ENCODE assay signal across 1 cellular context in genomic region chr1:109630081-109630880, GRCh38.
A peak's percentile ranks its signal among the peaks of the same experiment; 100 is the strongest.
TF ChIP-seq lines count a peak whose summit lies in the region.

No MANE protein-coding gene starts in this region.

TF ChIP-seq in HepG2, 621 proteins besides CTCF, POLR2A, EP300 and RAD21:
- TF ChIP-seq PATZ1 (CRISPR knock-in tag; IDR thresholded peaks at IDR 0.05) (0 out of 2 replicates have a peak, but pooled peaks have one; percentile 22), MYC (CRISPR knock-in tag; IDR thresholded peaks at IDR 0.05; ENCODE audit: borderline replicate concordance) (no peak), ZNF335 (CRISPR knock-in tag; IDR thresholded peaks at IDR 0.05) (no peak), MAZ (IDR thresholded peaks at IDR 0.05; ENCODE audit: borderline replicate concordance, low read depth, low read length) (no peak), MAZ (CRISPR knock-in tag; IDR thresholded peaks at IDR 0.05; ENCODE audit: low read depth) (no peak), ZBTB26 (CRISPR knock-in tag; IDR thresholded peaks at IDR 0.05; ENCODE audit: borderline replicate concordance) (no peak), ZNF740 (CRISPR knock-in tag; IDR thresholded peaks at IDR 0.05) (peak; percentile 81), IKZF5 (CRISPR knock-in tag; IDR thresholded peaks at IDR 0.05) (no peak), HNRNPK (IDR thresholded peaks at IDR 0.05; ENCODE audit: low read depth, low read length, poor library complexity, severe bottlenecking) (peak; percentile 79), ZBTB38 (CRISPR knock-in tag; IDR thresholded peaks at IDR 0.05) (peak; percentile 87; the same call in 1 of the 2 replicates)
